ENCODE assay signal across 17 cellular contexts in the genomic region with DNA sequence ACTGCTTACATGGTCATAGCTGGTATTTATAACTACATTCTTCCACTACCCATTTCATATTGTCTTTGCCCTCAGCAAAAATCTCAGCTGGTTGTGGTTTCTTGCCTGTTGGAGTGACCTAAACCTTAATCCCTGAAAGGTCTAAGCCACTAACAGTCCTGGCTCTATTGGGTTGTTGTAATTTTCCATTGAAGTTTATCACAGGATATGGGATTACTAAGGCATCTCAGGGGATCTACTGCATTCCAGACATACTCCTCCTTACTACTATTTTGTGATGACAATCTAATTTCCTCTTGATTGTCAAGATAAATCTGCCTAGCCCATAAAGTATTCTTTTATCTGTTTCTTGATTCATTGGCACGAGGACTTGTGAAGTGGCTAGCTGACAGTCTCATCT. TPM values are rescaled to one million over a fixed set of nuclear protein-coding genes. Genes with fewer than 3 reads are reported as not detected.
DNase-seq lines count a peak whose midpoint lies in the region; ATAC-seq and TF ChIP-seq lines count a peak whose summit lies in the region.
"Had no signal": no experiment of that assay in that cellular context is flagged by ENCODE, and none has a peak within 500 bp of the region (broad histone marks: within the 10 kb centered on the region; RNA-seq: fewer than 3 reads in every experiment).

No MANE protein-coding gene starts in this region.

- POLR2A ChIA-PET in SK-N-SH (lab: Yijun Ruan, JAX), result no interaction called here

- TF ChIP-seq EP300 in SK-N-SH (IDR thresholded peaks at IDR 0.05; ENCODE audit: borderline replicate concordance in 1 of 2, low read depth in 1 of 2, low read length in 1 of 2), result peak in 1 of 2 experiments; percentile 42; a peak in 1 of 4 replicates

- no peaks in the 10 kb centered on the region for H4K20me1 ChIP-seq in SK-N-SH (ENCODE audit: insufficient read depth)

- DNase-seq in HFF-Myc (ENCODE audit: extremely low read depth, low read depth) (peak; percentile 51), SK-N-SH (no peak), foreskin fibroblast (peak; percentile 38 to 50), NCI-H748 treated with DMSO at 0.1 percent for 48 hours (lab: John Stamatoyannopoulos, UW) (no peak)
- DNase-seq: activated CD4-positive, CD25-positive, alpha-beta regulatory T cell treated with anti-CD3 and anti-CD28 coated beads, Interleukin-2, amount 50 U/mL, for 72 hours; activated CD8-positive, alpha-beta memory T cell treated with anti-CD3 and anti-CD28 coated beads, Interleukin-2, amount 50 U/mL, for 4 hours; DMS79 treated with DMSO at 0.1 percent for 48 hours; kidney; NCI-H2081 treated with DMSO at 0.1 percent for 48 hours; NCI-H774; posterior cingulate gyrus; T-helper 2 cell had no signal

- no peak overlapping the region for H3K9ac ChIP-seq in SK-N-SH
- no peak overlapping the region for H3K9ac ChIP-seq in skeletal muscle satellite cell (ENCODE audit: low read depth, low read length)

- H3K27ac ChIP-seq in SK-N-SH (ENCODE audit: low read depth in 2 of 2, low read length in 1 of 2), result peak overlapping the region in 1 of 2 experiments; percentile 12; a peak in 2 of 4 replicates
- H3K27ac ChIP-seq: breast epithelium had no signal

- H3K79me2 ChIP-seq in SK-N-SH (ENCODE audit: insufficient read depth), result no peaks in the 10 kb centered on the region

- H3K36me3 ChIP-seq in SK-N-SH (replicated peaks in 1 of 2; ENCODE audit: control insufficient read depth in 1 of 2, insufficient read depth in 2 of 2, low read length in 1 of 2) (no peaks in the 10 kb centered on the region), skeletal muscle satellite cell (ENCODE audit: insufficient read depth, low read length) (peaks cover 3% of the 10 kb centered on the region)
- H3K36me3 ChIP-seq: breast epithelium had no signal

- no peak overlapping the region for H2AFZ ChIP-seq in SK-N-SH (ENCODE audit: low read depth)

- H3K4me3 ChIP-seq in HFF-Myc (replicated peaks; ENCODE audit: low read depth, low read length), result no peak overlapping the region
- no peak overlapping the region for H3K4me3 ChIP-seq in SK-N-SH (ENCODE audit: low read depth in 2 of 2, low read length in 1 of 2)
- H3K4me3 ChIP-seq in foreskin fibroblast (ENCODE audit: low read depth in 1 of 2, low read length in 2 of 2), result no peak overlapping the region
- no peak overlapping the region for H3K4me3 ChIP-seq in skeletal muscle satellite cell (ENCODE audit: low read length)
- H3K4me3 ChIP-seq: breast epithelium had no signal

- peaks cover 4 to 15% of the 10 kb centered on the region in 2 experiments; a peak in 3 of 4 replicates for H3K4me1 ChIP-seq in SK-N-SH (ENCODE audit: control insufficient read depth in 1 of 2, insufficient read depth in 2 of 2, low read depth in 1 of 2, low read length in 1 of 2)
- peaks cover 12% of the 10 kb centered on the region for H3K4me1 ChIP-seq in skeletal muscle satellite cell (ENCODE audit: control insufficient read depth, insufficient read depth, low read length)
- H3K4me1 ChIP-seq: breast epithelium had no signal

- 24% methylated on average over 1 of the region's 1 CpG for WGBS in SK-N-SH (ENCODE audit: low lambda C conversion rate)

- no peak for TF ChIP-seq RAD21 in SK-N-SH (IDR thresholded peaks at IDR 0.05; ENCODE audit: low read length)

- peaks cover 19% of the 10 kb centered on the region for H3F3A ChIP-seq in SK-N-SH (replicated peaks; ENCODE audit: insufficient read depth)

- H3K9me3 ChIP-seq in SK-N-SH, result no peaks in the 10 kb centered on the region
- H3K9me3 ChIP-seq in skeletal muscle satellite cell (replicated peaks; ENCODE audit: low read length), result no peaks in the 10 kb centered on the region
- H3K9me3 ChIP-seq: breast epithelium had no signal

- TF ChIP-seq CTCF in HFF-Myc (IDR thresholded peaks at IDR 0.05; ENCODE audit: low read depth, low read length, missing control alignments), result no peak
- no peak for TF ChIP-seq CTCF in SK-N-SH (IDR thresholded peaks at IDR 0.05)
- TF ChIP-seq CTCF in foreskin fibroblast (IDR thresholded peaks at IDR 0.05; ENCODE audit: low read depth, low read length), result no peak

- H3K9me2 ChIP-seq in SK-N-SH, result no peaks in the 10 kb centered on the region

- ATAC-seq in GM19328 (IDR thresholded peaks at IDR 0.05; ENCODE audit: unreplicated experiment), result no peak
- ATAC-seq in HG03039 (IDR thresholded peaks at IDR 0.05; ENCODE audit: unreplicated experiment), result no peak
- ATAC-seq in GM19023 (IDR thresholded peaks at IDR 0.05; ENCODE audit: unreplicated experiment), result no peak

- no peak overlapping the region for H3K4me2 ChIP-seq in SK-N-SH
- peak overlapping the region; percentile 5 for H3K4me2 ChIP-seq in skeletal muscle satellite cell (ENCODE audit: low read length)

- H3K27me3 ChIP-seq in SK-N-SH (ENCODE audit: insufficient read depth), result no peaks in the 10 kb centered on the region
- no peaks in the 10 kb centered on the region for H3K27me3 ChIP-seq in skeletal muscle satellite cell (ENCODE audit: control insufficient read depth, insufficient read depth, low read length)
- H3K27me3 ChIP-seq: breast epithelium had no signal

- CTCF ChIA-PET in SK-N-SH (lab: Yijun Ruan, JAX), result no interaction called here

TF ChIP-seq in SK-N-SH, 30 proteins besides CTCF, POLR2A, EP300 and RAD21:
- peak; percentile 35 for TF ChIP-seq TCF12 (IDR thresholded peaks at IDR 0.05)
- TF ChIP-seq, protein P1, sequence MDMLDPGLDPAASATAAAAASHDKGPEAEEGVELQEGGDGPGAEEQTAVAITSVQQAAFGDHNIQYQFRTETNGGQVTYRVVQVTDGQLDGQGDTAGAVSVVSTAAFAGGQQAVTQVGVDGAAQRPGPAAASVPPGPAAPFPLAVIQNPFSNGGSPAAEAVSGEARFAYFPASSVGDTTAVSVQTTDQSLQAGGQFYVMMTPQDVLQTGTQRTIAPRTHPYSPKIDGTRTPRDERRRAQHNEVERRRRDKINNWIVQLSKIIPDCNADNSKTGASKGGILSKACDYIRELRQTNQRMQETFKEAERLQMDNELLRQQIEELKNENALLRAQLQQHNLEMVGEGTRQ (IDR thresholded peaks at IDR 0.05; ENCODE audit: borderline replicate concordance, low read depth, low read length), result no peak
- peak; percentile 49 for TF ChIP-seq JUND (IDR thresholded peaks at IDR 0.05)
- TF ChIP-seq TEAD4 (IDR thresholded peaks at IDR 0.05; ENCODE audit: borderline replicate concordance, insufficient read depth), result peak; percentile 37; the same call in 1 of the 2 replicates
- TF ChIP-seq, protein P2, sequence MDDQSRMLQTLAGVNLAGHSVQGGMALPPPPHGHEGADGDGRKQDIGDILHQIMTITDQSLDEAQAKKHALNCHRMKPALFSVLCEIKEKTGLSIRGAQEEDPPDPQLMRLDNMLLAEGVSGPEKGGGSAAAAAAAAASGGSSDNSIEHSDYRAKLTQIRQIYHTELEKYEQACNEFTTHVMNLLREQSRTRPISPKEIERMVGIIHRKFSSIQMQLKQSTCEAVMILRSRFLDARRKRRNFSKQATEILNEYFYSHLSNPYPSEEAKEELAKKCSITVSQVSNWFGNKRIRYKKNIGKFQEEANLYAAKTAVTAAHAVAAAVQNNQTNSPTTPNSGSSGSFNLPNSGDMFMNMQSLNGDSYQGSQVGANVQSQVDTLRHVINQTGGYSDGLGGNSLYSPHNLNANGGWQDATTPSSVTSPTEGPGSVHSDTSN (IDR thresholded peaks at IDR 0.05), result peak; percentile 70
TF ChIP-seq in SK-N-SH: peak in this region for 4.

RNA-seq across cellular contexts. Expression of a gene that starts 6.2 kb away (rescaled TPM):
- 107 and 134 TPM in 2 replicates for polyA plus RNA-seq in SK-N-SH (2012; rRNA removed)
- 154 and 177 TPM in 2 replicates for polyA plus RNA-seq in SK-N-SH (2012; cell fraction: cytosol; rRNA removed)
- 20.1 and 41.9 TPM in 2 replicates for polyA plus RNA-seq in SK-N-SH (2012; cell fraction: nucleus; rRNA removed)
- total RNA-seq in skeletal muscle satellite cell (2012; rRNA removed), result 325 and 395 TPM in 2 replicates

RNA-seq across cellular contexts. Expression of a gene that starts 23.9 kb away (rescaled TPM):
- polyA plus RNA-seq in SK-N-SH (2012; rRNA removed), result 2,955 and 5,356 TPM in 2 replicates
- polyA plus RNA-seq in SK-N-SH (2012; cell fraction: cytosol; rRNA removed), result 4,630 and 4,724 TPM in 2 replicates
- polyA plus RNA-seq in SK-N-SH (2012; cell fraction: nucleus; rRNA removed), result 692 and 701 TPM in 2 replicates
- total RNA-seq in skeletal muscle satellite cell (2012; rRNA removed), result 612 and 910 TPM in 2 replicates

Comparison
In these comparisons a context has a peak if more than half of its experiments do, and no peak if none do; other contexts are left out.
1. DNase-seq: peak in HFF-Myc (single experiment) and foreskin fibroblast (2 of 2); none in SK-N-SH (single experiment) and NCI-H748 treated with DMSO at 0.1 percent for 48 hours (single experiment).